8 cellular contexts compared by ENCODE assay signal in the genomic region with DNA sequence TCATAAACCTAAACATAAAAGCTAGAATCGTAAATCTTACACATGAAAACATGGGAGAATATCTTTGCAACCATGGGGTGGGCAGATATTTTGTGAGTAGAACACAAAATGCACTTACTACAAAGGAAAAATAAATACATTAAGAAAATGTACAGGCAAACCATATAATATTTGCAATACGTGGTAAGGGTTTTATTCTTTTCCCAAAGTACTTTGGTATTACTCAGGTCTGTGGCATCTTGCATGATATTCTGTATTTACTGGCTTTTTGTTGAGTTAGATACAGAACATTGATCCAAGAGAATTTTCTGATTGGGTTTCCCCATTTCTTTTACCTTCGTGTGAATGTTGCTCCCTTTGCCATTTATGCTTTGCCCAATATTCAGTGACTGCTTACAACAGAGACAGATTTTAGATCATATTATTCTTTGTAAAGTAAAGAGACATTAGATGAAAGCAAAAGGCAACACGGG. TPM values are rescaled to one million over a fixed set of nuclear protein-coding genes. Genes with fewer than 3 reads are reported as not detected.
DNase-seq lines count a peak whose midpoint lies in the region; ATAC-seq, FAIRE-seq and TF ChIP-seq lines count a peak whose summit lies in the region.

No MANE protein-coding gene starts in this region.

- in situ Hi-C loops in GM13976 (cut with MboI; ENCODE audit: low sequenced_read_pairs, unreplicated experiment), result no loop called here

- no peaks in the 10 kb centered on the region for H3K27me3 Mint-ChIP-seq in naive thymus-derived CD4-positive, alpha-beta T cell

- no peak for ATAC-seq in naive thymus-derived CD4-positive, alpha-beta T cell

- H3K4me2 ChIP-seq in KMS-11, result peak overlapping the region; percentile 47

- DNase-seq in AG04450 (ENCODE audit: low read depth, low spot score) (no peak), bronchial epithelial cell (ENCODE audit: low read depth) (no peak), DMS 273 treated with DMSO at 0.1 percent for 48 hours (lab: John Stamatoyannopoulos, UW) (no peak), Kasumi-1 (lab: John Stamatoyannopoulos, UW) (no peak), kidney tubule cell (ENCODE audit: low spot score) (no peak), GM13976 (ENCODE audit: low spot score) (no peak)
- no peak for DNase-seq in naive thymus-derived CD4-positive, alpha-beta T cell

- H3K36me3 ChIP-seq in KMS-11 (ENCODE audit: insufficient read depth) (no peaks in the 10 kb centered on the region), bronchial epithelial cell (ENCODE audit: control insufficient read depth, insufficient read depth, low read length) (no peaks in the 10 kb centered on the region)
- no peaks in the 10 kb centered on the region for H3K36me3 ChIP-seq in naive thymus-derived CD4-positive, alpha-beta T cell (ENCODE audit: control insufficient read depth in 2 of 3, insufficient read depth in 3 of 3, low read length in 3 of 3)

- peak overlapping the region; percentile 77 to 95 (median 90) for H3K4me3 Mint-ChIP-seq in naive thymus-derived CD4-positive, alpha-beta T cell

- H2AFZ ChIP-seq in KMS-11 (ENCODE audit: low read depth), result peak overlapping the region; percentile 88

- intact Hi-C loops in naive thymus-derived CD4-positive, alpha-beta T cell (cut with micrococcal nuclease), result loop anchor here in 1 of 2 donors (2.0 kb wide), 1 partner anchor 19 kb away; no protein-coding TSS in a partner anchor

- no peak for TF ChIP-seq CTCF in AG04450 (IDR thresholded peaks at IDR 0.05; ENCODE audit: low read depth, low read length)
- no peak for TF ChIP-seq CTCF in KMS-11 (conservative IDR thresholded peaks at IDR 0.05; ENCODE audit: low read depth, low read length)
- no peak for TF ChIP-seq CTCF in bronchial epithelial cell (IDR thresholded peaks at IDR 0.05; ENCODE audit: insufficient read depth, low read length, severe bottlenecking)
- no peak for TF ChIP-seq CTCF in GM13976 (IDR thresholded peaks at IDR 0.05; ENCODE audit: borderline replicate concordance, control extremely low read depth, extremely low read depth, insufficient read depth, missing control alignments)

- peak overlapping the region; percentile 92 for H3K27ac ChIP-seq in AG04450 (ENCODE audit: low read depth, low read length)
- peak overlapping the region; percentile 56 for H3K27ac ChIP-seq in KMS-11
- H3K27ac ChIP-seq in naive thymus-derived CD4-positive, alpha-beta T cell (ENCODE audit: low read depth, low read length), result peak overlapping the region; percentile 69

- CTCF ChIA-PET in AG04450 (lab: Charles Lee), result interaction anchor here (0.8 to 1.7 kb wide), 3 partner anchors 32 to 177 kb away, joined by 3 to 8 read pairs (median 7); no protein-coding TSS in a partner anchor
- CTCF ChIA-PET in naive thymus-derived CD4-positive, alpha-beta T cell (lab: Charles Lee), result interaction anchor here (1.0 to 2.9 kb wide), 3 partner anchors 11 to 32 kb away, joined by 4 to 14 read pairs (median 11); no protein-coding TSS in a partner anchor

- POLR2A ChIA-PET in AG04450 (lab: Yijun Ruan, JAX), result interaction anchor here (1.0 to 2.3 kb wide), 4 partner anchors 14 to 64 kb away, joined by 3 to 10 read pairs (median 6); a partner anchor contains a TSS
- POLR2A ChIA-PET in naive thymus-derived CD4-positive, alpha-beta T cell (lab: Charles Lee), result interaction anchor here (0.7 to 8.3 kb wide), 14 partner anchors 8 to 513 kb away, joined by 3 to 145 read pairs (median 6); a partner anchor contains a TSS

- H3K9ac ChIP-seq in KMS-11, result peak overlapping the region; percentile 77; the same call in 1 of the 2 replicates

- H3K27me3 ChIP-seq in AG04450 (ENCODE audit: control insufficient read depth, insufficient read depth, low read length) (no peaks in the 10 kb centered on the region), KMS-11 (ENCODE audit: insufficient read depth, low read depth) (no peaks in the 10 kb centered on the region), bronchial epithelial cell (ENCODE audit: control insufficient read depth, insufficient read depth, low read length) (no peaks in the 10 kb centered on the region)
- H3K27me3 ChIP-seq in naive thymus-derived CD4-positive, alpha-beta T cell (ENCODE audit: control insufficient read depth in 2 of 2, insufficient read depth in 2 of 2, low read length in 2 of 2), result no peaks in the 10 kb centered on the region

- peak overlapping the region; percentile 96 to 99 (median 98) for H3K27ac Mint-ChIP-seq in naive thymus-derived CD4-positive, alpha-beta T cell

- H3K4me3 ChIP-seq in AG04450 (ENCODE audit: low read depth, low read length), result peak overlapping the region; percentile 52
- no peak overlapping the region for H3K4me3 ChIP-seq in KMS-11 (IDR thresholded peaks at IDR 0.05; ENCODE audit: insufficient read depth, low read depth, low read length)
- H3K4me3 ChIP-seq in bronchial epithelial cell (ENCODE audit: low read depth, low read length), result peak overlapping the region; percentile 26
- H3K4me3 ChIP-seq in naive thymus-derived CD4-positive, alpha-beta T cell (ENCODE audit: low read length), result peak overlapping the region; percentile 53

- H3K79me2 ChIP-seq in KMS-11 (ENCODE audit: insufficient read depth, low read depth), result no peaks in the 10 kb centered on the region

- peaks cover 30% of the 10 kb centered on the region for H3K4me1 ChIP-seq in KMS-11 (ENCODE audit: low read depth, poor library complexity, severe bottlenecking)
- peaks cover 23 to 36% of the 10 kb centered on the region in 2 donors for H3K4me1 ChIP-seq in naive thymus-derived CD4-positive, alpha-beta T cell (ENCODE audit: control insufficient read depth in 2 of 2, insufficient read depth in 2 of 2, low read length in 2 of 2)

- no peaks in the 10 kb centered on the region for H4K20me1 ChIP-seq in KMS-11 (ENCODE audit: insufficient read depth)

- no peaks in the 10 kb centered on the region for H3K36me3 Mint-ChIP-seq in naive thymus-derived CD4-positive, alpha-beta T cell

- FAIRE-seq in bronchial epithelial cell (lab: Jason Lieb, UNC), result no peak

- H3K9me3 Mint-ChIP-seq in naive thymus-derived CD4-positive, alpha-beta T cell, result no peaks in the 10 kb centered on the region

- H3K4me1 Mint-ChIP-seq in naive thymus-derived CD4-positive, alpha-beta T cell, result peaks cover 28 to 57% (median 51%) of the 10 kb centered on the region in 7 donors

- H3K9me3 ChIP-seq in AG04450 (ENCODE audit: control insufficient read depth, insufficient read depth, low read length), result no peaks in the 10 kb centered on the region
- no peaks in the 10 kb centered on the region for H3K9me3 ChIP-seq in naive thymus-derived CD4-positive, alpha-beta T cell (ENCODE audit: control insufficient read depth in 2 of 3, low read length in 3 of 3)

RNA-seq across cellular contexts. Expression of a gene that starts 33.0 kb away (rescaled TPM):
- 53.7 and 65.9 TPM in 2 replicates for polyA plus RNA-seq in AG04450 (2011; rRNA removed)
- polyA minus RNA-seq in AG04450 (2011; rRNA and poly(A)+ RNA removed), result 66.7 and 69.8 TPM in 2 replicates
- 3.7 and 8.1 TPM in 2 replicates for total RNA-seq in bronchial epithelial cell
- total RNA-seq in naive thymus-derived CD4-positive, alpha-beta T cell, result 10 to 100 TPM; 58.8 to 92.7 (median 70.6) TPM
- polyA plus RNA-seq in naive thymus-derived CD4-positive, alpha-beta T cell, result 10 to 100 TPM; 26.3 to 45.6 TPM
